ENCODE assay signal across 1 cellular context in genomic region chr3:46965151-46965550, GRCh38.
TF ChIP-seq lines count a peak whose summit lies in the region.

No MANE protein-coding gene starts in this region.

TF ChIP-seq in GM12878, 131 proteins besides CTCF, POLR2A, EP300 and RAD21 (continued from another document):
- TF ChIP-seq E2F8 (IDR thresholded peaks at IDR 0.05; ENCODE audit: low read depth, partially characterized antibody) (no peak), TCF3 (IDR thresholded peaks at IDR 0.05; ENCODE audit: borderline replicate concordance, insufficient read depth, low read depth, low read length) (no peak), NBN (IDR thresholded peaks at IDR 0.05) (peak; percentile 67; the same call in 1 of the 2 replicates), ZNF24 (IDR thresholded peaks at IDR 0.05) (no peak), CHD2 (IDR thresholded peaks at IDR 0.05; ENCODE audit: borderline replicate concordance, low read depth, low read length) (0 out of 2 replicates have a peak, but pooled peaks have one; percentile 24), RELB (IDR thresholded peaks at IDR 0.05; ENCODE audit: low read depth) (peak; percentile 31; the same call in 1 of the 2 replicates), SP1 (IDR thresholded peaks at IDR 0.05; ENCODE audit: low read depth, low read length) (no peak), EED (IDR thresholded peaks at IDR 0.05; ENCODE audit: low read depth) (peak; percentile 45; the same call in 1 of the 2 replicates), BHLHE40 (IDR thresholded peaks at IDR 0.05; ENCODE audit: borderline replicate concordance in 1 of 2, low read depth in 2 of 2, low read length in 1 of 2) (peak; percentile 7 to 29; a peak in 1 of 4 replicates), MTA2 (IDR thresholded peaks at IDR 0.05; ENCODE audit: low read depth) (peak; percentile 47; the same call in 1 of the 2 replicates), SREBF1 (IDR thresholded peaks at IDR 0.05; ENCODE audit: low read length) (no peak), IKZF1 (conservative IDR thresholded peaks at IDR 0.05) (peak; percentile 68), ZBTB40 (IDR thresholded peaks at IDR 0.05; ENCODE audit: borderline replicate concordance) (no peak), CEBPZ (IDR thresholded peaks at IDR 0.05; ENCODE audit: low read depth, low read length) (no peak), NFYA (IDR thresholded peaks at IDR 0.05; ENCODE audit: borderline replicate concordance, low read depth, low read length) (no peak), CREM (IDR thresholded peaks at IDR 0.05; ENCODE audit: low read depth) (no peak)
TF ChIP-seq in GM12878: peak in this region for 11.
